8 cellular contexts compared by ENCODE assay signal in the genomic region with DNA sequence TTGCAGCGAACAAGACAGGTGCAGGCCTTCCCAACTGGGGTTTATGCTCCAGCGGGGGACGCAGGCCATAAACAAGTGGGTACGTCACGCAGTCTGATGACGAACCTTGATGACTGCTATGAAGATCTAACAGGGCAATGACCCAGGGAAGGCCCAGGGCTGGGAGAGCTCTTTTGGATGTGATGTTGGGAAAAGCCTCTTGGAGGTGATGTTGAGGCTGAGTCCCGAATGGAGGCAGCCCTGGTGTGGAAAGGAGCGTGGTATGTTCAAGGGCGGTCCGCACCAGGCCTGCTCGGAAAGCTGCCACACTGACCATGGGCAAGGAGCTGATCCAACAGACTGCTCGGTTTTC. TPM values are rescaled to one million over a fixed set of nuclear protein-coding genes. Genes with fewer than 3 reads are reported as not detected.
DNase-seq lines count a peak whose midpoint lies in the region; ATAC-seq, FAIRE-seq and TF ChIP-seq lines count a peak whose summit lies in the region.

No MANE protein-coding gene starts in this region.

- no peak for TF ChIP-seq RAD21 in A549 (conservative IDR thresholded peaks at IDR 0.05 in 1 of 2, IDR thresholded peaks at IDR 0.05 in 1 of 2)

- ATAC-seq in A549 (peak in 1 of 2 experiments; percentile 18; a peak in 3 of 6 replicates), GM21360 (IDR thresholded peaks at IDR 0.05; ENCODE audit: unreplicated experiment) (no peak)

- peak overlapping the region; percentile 41; the same call in 1 of the 3 replicates for H3K4me2 ChIP-seq in A549

- H3K4me3 ChIP-seq in A549, result no peak overlapping the region

- TF ChIP-seq CTCF in A549 (IDR thresholded peaks at IDR 0.05) (no peak), chondrocyte (IDR thresholded peaks at IDR 0.05) (no peak), nephron progenitor cell (IDR thresholded peaks at IDR 0.05) (no peak)

- H3K36me3 Mint-ChIP-seq in chondrocyte (ENCODE audit: low read depth) (peaks cover 9% of the 10 kb centered on the region), nephron progenitor cell (ENCODE audit: low read depth) (peaks cover 55% of the 10 kb centered on the region)

- H3K27me3 Mint-ChIP-seq in chondrocyte (ENCODE audit: low read depth) (no peaks in the 10 kb centered on the region), nephron progenitor cell (ENCODE audit: low read depth, poor library complexity) (no peaks in the 10 kb centered on the region)

- CTCF ChIA-PET in A549 (lab: Yijun Ruan, JAX), result interaction anchor here (0.8 to 1.6 kb wide), 4 partner anchors 17 to 276 kb away, joined by 3 to 4 read pairs (median 3); a partner anchor contains a TSS

- no peaks in the 10 kb centered on the region for H3K9me3 Mint-ChIP-seq in chondrocyte (ENCODE audit: low read depth)
- no peaks in the 10 kb centered on the region for H3K9me3 Mint-ChIP-seq in nephron progenitor cell

- no peak for TF ChIP-seq POLR2A in A549 (IDR thresholded peaks at IDR 0.05; ENCODE audit: low read length)

- H3K27ac Mint-ChIP-seq in chondrocyte (ENCODE audit: unreplicated experiment) (peak overlapping the region; percentile 95), nephron progenitor cell (peak overlapping the region; percentile 97)

- H3K9me3 ChIP-seq in A549 (no peaks in the 10 kb centered on the region), KOPT-K1 (ENCODE audit: insufficient read depth, low read length, poor library complexity, severe bottlenecking) (no peaks in the 10 kb centered on the region)

- TF ChIP-seq EP300 in A549 (IDR thresholded peaks at IDR 0.05), result no peak

- H3K4me3 Mint-ChIP-seq in chondrocyte (ENCODE audit: unreplicated experiment) (no peak overlapping the region), nephron progenitor cell (peak overlapping the region; percentile 58)

- 92% methylated on average over 12 of the region's 12 CpGs for WGBS in A549 (ENCODE audit: missing lambda C conversion rate)

- H3K4me1 Mint-ChIP-seq in chondrocyte (ENCODE audit: low read depth) (peaks cover 64% of the 10 kb centered on the region), nephron progenitor cell (peaks cover 73% of the 10 kb centered on the region)

- peaks cover 68% of the 10 kb centered on the region for H3K36me3 ChIP-seq in KOPT-K1 (ENCODE audit: insufficient read depth, low read length)

- FAIRE-seq in A549 (lab: Jason Lieb, UNC), result no peak

- DNase-seq in A549 (ENCODE audit: low read depth in 1 of 2, low spot score in 1 of 2) (no peak), chondrocyte (ENCODE audit: low spot score) (no peak), nephron progenitor cell (no peak), NCI-H2081 treated with DMSO at 0.1 percent for 48 hours (lab: John Stamatoyannopoulos, UW) (no peak), SHP77 (lab: John Stamatoyannopoulos, UW) (no peak), NCI-H187 treated with DMSO at 0.1 percent for 48 hours (lab: John Stamatoyannopoulos, UW) (no peak)

- H3K4me1 ChIP-seq in A549, result peaks cover 68% of the 10 kb centered on the region

- POLR2A ChIA-PET in A549 (lab: Yijun Ruan, JAX), result no interaction called here

- H3K27ac ChIP-seq in A549 (peak overlapping the region in 1 of 2 experiments; percentile 62; a peak in 2 of 6 replicates), KOPT-K1 (ENCODE audit: low read depth, low read length, poor library complexity, severe bottlenecking) (peak overlapping the region; percentile 100)

TF ChIP-seq in A549, 52 proteins besides CTCF, POLR2A, EP300 and RAD21:
- TF ChIP-seq CEBPB (IDR thresholded peaks at IDR 0.05), result no peak
- no peak for TF ChIP-seq BHLHE40 (IDR thresholded peaks at IDR 0.05; ENCODE audit: low read depth, low read length)
- TF ChIP-seq EHF (CRISPR knock-in tag; IDR thresholded peaks at IDR 0.05), result no peak
- no peak for TF ChIP-seq HOXB13 (CRISPR knock-in tag; IDR thresholded peaks at IDR 0.05; ENCODE audit: low read depth)
- TF ChIP-seq SREBF2 (IDR thresholded peaks at IDR 0.05), result no peak
- TF ChIP-seq RCOR1 (IDR thresholded peaks at IDR 0.05; ENCODE audit: low read depth, low read length), result no peak
- no peak for TF ChIP-seq RNF2 (IDR thresholded peaks at IDR 0.05; ENCODE audit: borderline replicate concordance, low read depth)
- no peak for TF ChIP-seq ZSCAN20 (CRISPR knock-in tag; IDR thresholded peaks at IDR 0.05)
- no peak for TF ChIP-seq NFE2L2 (conservative IDR thresholded peaks at IDR 0.05; ENCODE audit: low read length)
- no peak for TF ChIP-seq RARB (CRISPR knock-in tag; IDR thresholded peaks at IDR 0.05)
- TF ChIP-seq, protein P1, sequence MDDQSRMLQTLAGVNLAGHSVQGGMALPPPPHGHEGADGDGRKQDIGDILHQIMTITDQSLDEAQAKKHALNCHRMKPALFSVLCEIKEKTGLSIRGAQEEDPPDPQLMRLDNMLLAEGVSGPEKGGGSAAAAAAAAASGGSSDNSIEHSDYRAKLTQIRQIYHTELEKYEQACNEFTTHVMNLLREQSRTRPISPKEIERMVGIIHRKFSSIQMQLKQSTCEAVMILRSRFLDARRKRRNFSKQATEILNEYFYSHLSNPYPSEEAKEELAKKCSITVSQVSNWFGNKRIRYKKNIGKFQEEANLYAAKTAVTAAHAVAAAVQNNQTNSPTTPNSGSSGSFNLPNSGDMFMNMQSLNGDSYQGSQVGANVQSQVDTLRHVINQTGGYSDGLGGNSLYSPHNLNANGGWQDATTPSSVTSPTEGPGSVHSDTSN (IDR thresholded peaks at IDR 0.05), result no peak
- TF ChIP-seq ZFP36 (IDR thresholded peaks at IDR 0.05; ENCODE audit: borderline replicate concordance, partially characterized antibody), result no peak
- TF ChIP-seq NPAS2 (CRISPR knock-in tag; IDR thresholded peaks at IDR 0.05; ENCODE audit: borderline replicate concordance), result no peak
- no peak for TF ChIP-seq KDM1A (IDR thresholded peaks at IDR 0.05; ENCODE audit: low read depth)
TF ChIP-seq in A549: peak in this region for 0.

RNA-seq across cellular contexts. Expression of a gene that starts 5.8 kb away (rescaled TPM):
- polyA plus RNA-seq in A549 (2011; rRNA removed) (215 and 278 TPM in 2 replicates), A549 (2017; fragmentation: RNase III; extraction: RNeasy Plus Mini Kit Qiagen cat#74134 plus additional on column Dnase treatment) (184 to 391 TPM (median 352 TPM) in 3 replicates)
- polyA plus RNA-seq in A549 (2012; cell fraction: cytosol; rRNA removed), result 187 and 222 TPM in 2 replicates
- 358 and 370 TPM in 2 replicates for polyA plus RNA-seq in A549 (2012; cell fraction: nucleus; rRNA removed)
- 649 and 679 TPM in 2 replicates for polyA minus RNA-seq in A549 (2011; rRNA and poly(A)+ RNA removed)
- total RNA-seq in chondrocyte, result 202 to 315 TPM (median 297 TPM) in 3 replicates

RNA-seq across cellular contexts. Expression of a gene that starts 17.1 kb away (rescaled TPM):
- 163 and 175 TPM in 2 replicates for polyA plus RNA-seq in A549 (2011; rRNA removed)
- polyA plus RNA-seq in A549 (2012; cell fraction: cytosol; rRNA removed), result 87.7 and 130 TPM in 2 replicates
- polyA plus RNA-seq in A549 (2012; cell fraction: nucleus; rRNA removed), result 112 and 123 TPM in 2 replicates
- 121 to 205 TPM (median 189 TPM) in 3 replicates for polyA plus RNA-seq in A549 (2017; fragmentation: RNase III; extraction: RNeasy Plus Mini Kit Qiagen cat#74134 plus additional on column Dnase treatment)
- polyA minus RNA-seq in A549 (2011; rRNA and poly(A)+ RNA removed), result 286 and 310 TPM in 2 replicates
- total RNA-seq in chondrocyte, result 72.6 to 95.5 TPM (median 74.6 TPM) in 3 replicates

RNA-seq across cellular contexts. Expression of a gene that starts 41.2 kb away (rescaled TPM):
- polyA plus RNA-seq in A549 (2011; rRNA removed) (36.3 and 38.4 TPM in 2 replicates), A549 (2017; fragmentation: RNase III; extraction: RNeasy Plus Mini Kit Qiagen cat#74134 plus additional on column Dnase treatment) (99.7 to 105 TPM (median 104 TPM) in 3 replicates)
- 65.4 and 69.1 TPM in 2 replicates for polyA plus RNA-seq in A549 (2012; cell fraction: cytosol; rRNA removed)
- 61.1 and 70.5 TPM in 2 replicates for polyA plus RNA-seq in A549 (2012; cell fraction: nucleus; rRNA removed)
- polyA minus RNA-seq in A549 (2011; rRNA and poly(A)+ RNA removed), result 38.6 and 47.2 TPM in 2 replicates
- total RNA-seq in chondrocyte, result 12.6 to 27.1 TPM (median 13.2 TPM) in 3 replicates

RNA-seq across cellular contexts. Expression of a gene that starts 41.5 kb away (rescaled TPM):
- polyA plus RNA-seq in A549 (2011; rRNA removed) (280 and 375 TPM in 2 replicates), A549 (2017; fragmentation: RNase III; extraction: RNeasy Plus Mini Kit Qiagen cat#74134 plus additional on column Dnase treatment) (232 to 262 TPM (median 257 TPM) in 3 replicates)
- 374 and 375 TPM in 2 replicates for polyA plus RNA-seq in A549 (2012; cell fraction: cytosol; rRNA removed)
- 150 and 167 TPM in 2 replicates for polyA plus RNA-seq in A549 (2012; cell fraction: nucleus; rRNA removed)
- 117 and 178 TPM in 2 replicates for polyA minus RNA-seq in A549 (2011; rRNA and poly(A)+ RNA removed)
- total RNA-seq in chondrocyte, result 103 to 133 TPM (median 106 TPM) in 3 replicates

RNA-seq across cellular contexts. Expression of a gene that starts 57.4 kb away (rescaled TPM):
- polyA plus RNA-seq in A549 (2011; rRNA removed) (17.5 and 22.3 TPM in 2 replicates), A549 (2017; fragmentation: RNase III; extraction: RNeasy Plus Mini Kit Qiagen cat#74134 plus additional on column Dnase treatment) (36.3 to 43.5 TPM (median 42.9 TPM) in 3 replicates)
- polyA plus RNA-seq in A549 (2012; cell fraction: cytosol; rRNA removed), result 44.6 and 54.6 TPM in 2 replicates
- 235 and 296 TPM in 2 replicates for polyA plus RNA-seq in A549 (2012; cell fraction: nucleus; rRNA removed)
- 30.0 and 30.5 TPM in 2 replicates for polyA minus RNA-seq in A549 (2011; rRNA and poly(A)+ RNA removed)
- 206 to 263 TPM (median 255 TPM) in 3 replicates for total RNA-seq in chondrocyte
